In genomic region chr18:52716926-52717325, GRCh38 we compare ENCODE assay signal across 8 cellular contexts.
DNase-seq lines count a peak whose midpoint lies in the region; ATAC-seq and TF ChIP-seq lines count a peak whose summit lies in the region.

No MANE protein-coding gene starts in this region.

- H3K4me3 ChIP-seq in right cardiac atrium (ENCODE audit: low read length): no peak overlapping the region
- no peak overlapping the region for H3K4me3 ChIP-seq in left lung

- H3K4me1 ChIP-seq in right cardiac atrium (ENCODE audit: control insufficient read depth, insufficient read depth, low read length) (no peaks in the 10 kb centered on the region), left lung (no peaks in the 10 kb centered on the region)

- intact Hi-C loops in Right ventricle myocardium superior (cut with DNase I) (no loop called here), right cardiac atrium (cut with DNase I) (no loop called here), left lung (cut with DNase I) (no loop called here)

- WGBS in right cardiac atrium: 28% methylated on average over 3 of the region's 3 CpGs

- no peak overlapping the region for H3K27ac ChIP-seq in right cardiac atrium (ENCODE audit: low read length)
- no peak overlapping the region for H3K27ac ChIP-seq in left lung

- peak; percentile 27 for ATAC-seq in Right ventricle myocardium superior (ENCODE audit: poor library complexity)
- ATAC-seq in right cardiac atrium: no peak
- peak; percentile 42 for ATAC-seq in left lung
- no peak for ATAC-seq in HG03175 (IDR thresholded peaks at IDR 0.05; ENCODE audit: unreplicated experiment)

- DNase-seq in Right ventricle myocardium superior: no peak
- DNase-seq in right cardiac atrium: no peak
- DNase-seq in astrocyte of the hippocampus (ENCODE audit: low read depth, low spot score): peak; percentile 11
- no peak for DNase-seq in left lung
- no peak for DNase-seq in UCSD-AML1 (lab: John Stamatoyannopoulos, UW; ENCODE audit: unreplicated experiment)
- DNase-seq in amniotic stem cell (lab: John Stamatoyannopoulos, UW): no peak
- no peak for DNase-seq in epidermal melanocyte (ENCODE audit: insufficient read length, low spot score)

- H3K27me3 ChIP-seq in right cardiac atrium (ENCODE audit: control insufficient read depth, insufficient read depth) (no peaks in the 10 kb centered on the region), left lung (no peaks in the 10 kb centered on the region)

- no peaks in the 10 kb centered on the region for H3K9me3 ChIP-seq in right cardiac atrium (ENCODE audit: control insufficient read depth, low read length)
- no peaks in the 10 kb centered on the region for H3K9me3 ChIP-seq in left lung

- H3K36me3 ChIP-seq in left lung: no peaks in the 10 kb centered on the region

- no peak for TF ChIP-seq CTCF in left lung (IDR thresholded peaks at IDR 0.05)

Comparison
In these comparisons a context has a peak if more than half of its experiments do, and no peak if none do; other contexts are left out.
1. ATAC-seq: peak in Right ventricle myocardium superior (single experiment) and left lung (single experiment); none in right cardiac atrium (0 of 2) and HG03175 (single experiment).